15 cellular contexts compared by ENCODE assay signal in genomic region chr2:158716091-158716815, GRCh38.
DNase-seq lines count a peak whose midpoint lies in the region; ATAC-seq, FAIRE-seq and TF ChIP-seq lines count a peak whose summit lies in the region.
"Had no signal": no experiment of that assay in that cellular context is flagged by ENCODE, and none has a peak within 500 bp of the region (broad histone marks: within the 10 kb centered on the region; RNA-seq: fewer than 3 reads in every experiment).

No MANE protein-coding gene starts in this region.

- H3K4me1 ChIP-seq in K562 (replicated peaks in 1 of 2; ENCODE audit: control insufficient read depth in 2 of 2, insufficient read depth in 2 of 2, low read length in 2 of 2) (no peaks in the 10 kb centered on the region), right atrium auricular region (peaks cover 0 to 32% of the 10 kb centered on the region in 2 donors), parathyroid adenoma (no peaks in the 10 kb centered on the region)

- CTCF ChIA-PET in K562 (lab: Yijun Ruan, JAX; ENCODE audit: low intra/inter-chr PET ratio): no interaction called here

- WGBS in K562 (ENCODE audit: insufficient coverage, low coverage, missing lambda C conversion rate): 0% methylated on average over 5 of the region's 5 CpGs

- in situ Hi-C loops in K562 (cut with MboI): no loop called here

- intact Hi-C loops in K562 (cut with micrococcal nuclease): no loop called here

- H3K9me3 ChIP-seq in K562 (replicated peaks; ENCODE audit: control insufficient read depth, insufficient read depth, low read depth, low read length) (no peaks in the 10 kb centered on the region), right atrium auricular region (peaks cover 5 to 12% of the 10 kb centered on the region in 2 donors), parathyroid adenoma (ENCODE audit: control insufficient read depth, low read length) (no peaks in the 10 kb centered on the region)

- no peak for ATAC-seq in K562
- ATAC-seq in HG03196 (IDR thresholded peaks at IDR 0.05; ENCODE audit: unreplicated experiment): no peak
- no peak for ATAC-seq in HG03571 (IDR thresholded peaks at IDR 0.05; ENCODE audit: unreplicated experiment)

- H3K27me3 ChIP-seq in K562 (ENCODE audit: control insufficient read depth in 2 of 2, insufficient read depth in 2 of 2, low read length in 2 of 2) (peaks cover 14 to 45% of the 10 kb centered on the region in 2 experiments; a peak in 4 of 5 replicates), right atrium auricular region (no peaks in the 10 kb centered on the region), parathyroid adenoma (ENCODE audit: control insufficient read depth, insufficient read depth, low read length) (no peaks in the 10 kb centered on the region)

- no peaks in the 10 kb centered on the region for H3K9me1 ChIP-seq in K562 (ENCODE audit: control insufficient read depth, insufficient read depth, low read length)

- H3K9ac ChIP-seq in K562 (ENCODE audit: insufficient read depth in 1 of 2, low read depth in 2 of 2, low read length in 2 of 2) (no peak overlapping the region), parathyroid adenoma (no peak overlapping the region)

- no peak for TF ChIP-seq RAD21 in K562 (CRISPR knock-in tag; conservative IDR thresholded peaks at IDR 0.05 in 1 of 2, IDR thresholded peaks at IDR 0.05 in 1 of 2)

- peak; percentile 87 for DNase-seq in COLO829 (ENCODE audit: low spot score)
- no peak for DNase-seq in K562 (ENCODE audit: extremely low read depth in 1 of 4, low spot score in 3 of 4)
- peak; percentile 60 for DNase-seq in right atrium auricular region (ENCODE audit: low spot score)
- no peak for DNase-seq in GM03348 (ENCODE audit: low spot score)
- no peak for DNase-seq in stimulated activated CD4-positive, alpha-beta T cell treated with anti-CD3 and anti-CD28 coated beads, Interleukin-2, amount 100 ng/mL, for 48 hours
- DNase-seq: activated naive CD8-positive, alpha-beta T cell treated with anti-CD3 and anti-CD28 coated beads for 36 hours; glutamatergic neuron; NCI-H1092; NCI-H510A treated with DMSO at 0.1 percent for 48 hours; substantia nigra had no signal

- H3K4me3 ChIP-seq in K562 (no peak overlapping the region), right atrium auricular region (no peak overlapping the region), parathyroid adenoma (ENCODE audit: low read depth, low read length) (no peak overlapping the region)

- H4K20me1 ChIP-seq in K562 (replicated peaks; ENCODE audit: control insufficient read depth, insufficient read depth, low read length): no peaks in the 10 kb centered on the region

- POLR2A ChIA-PET in K562 (lab: Yijun Ruan, JAX): interaction anchor here (0.7 kb wide), 2 partner anchors 9 to 99 kb away, joined by 3 to 4 read pairs; no protein-coding TSS in a partner anchor

- no peak overlapping the region for H3K27ac ChIP-seq in K562 (ENCODE audit: extremely low read depth, low read depth, low read length)
- H3K27ac ChIP-seq in right atrium auricular region: peak overlapping the region; percentile 32 to 50
- H3K27ac ChIP-seq in parathyroid adenoma: peak overlapping the region; percentile 65

- no peaks in the 10 kb centered on the region for H3K79me2 ChIP-seq in K562 (ENCODE audit: control insufficient read depth, insufficient read depth, low read length)
- no peaks in the 10 kb centered on the region for H3K79me2 ChIP-seq in parathyroid adenoma

- TF ChIP-seq EP300 in K562 (IDR thresholded peaks at IDR 0.05; ENCODE audit: low read length): no peak

- TF ChIP-seq POLR2A in K562 (conservative IDR thresholded peaks at IDR 0.05): no peak

- FAIRE-seq in K562 (lab: Jason Lieb, UNC): no peak
- FAIRE-seq: A204.1, D721Med had no signal

- no peaks in the 10 kb centered on the region for H3K36me3 ChIP-seq in K562 (ENCODE audit: control insufficient read depth, insufficient read depth, low read length)
- no peaks in the 10 kb centered on the region for H3K36me3 ChIP-seq in right atrium auricular region
- H3K36me3 ChIP-seq in parathyroid adenoma (ENCODE audit: control insufficient read depth, insufficient read depth, low read length): no peaks in the 10 kb centered on the region

- no TSS peak for BruUV-seq in K562 (replicated peaks; lab: Mats Ljungman, UMichigan)

- H2AFZ ChIP-seq in K562 (ENCODE audit: low read depth, low read length): no peak overlapping the region
- H2AFZ ChIP-seq in parathyroid adenoma: no peak overlapping the region

- TF ChIP-seq CTCF in K562 (IDR thresholded peaks at IDR 0.05 in 2 of 3, conservative IDR thresholded peaks at IDR 0.05 in 1 of 3; ENCODE audit: insufficient read depth in 2 of 3, low read depth in 1 of 3, low read length in 3 of 3): no peak
- no peak for TF ChIP-seq CTCF in right atrium auricular region (IDR thresholded peaks at IDR 0.05)
- no peak for TF ChIP-seq CTCF in parathyroid adenoma (IDR thresholded peaks at IDR 0.05)

- H3K4me2 ChIP-seq in K562 (ENCODE audit: insufficient read depth, low read length) (no peak overlapping the region), parathyroid adenoma (ENCODE audit: low read length) (no peak overlapping the region)

TF ChIP-seq in K562, 482 proteins besides CTCF, POLR2A, EP300 and RAD21:
- TF ChIP-seq SPI1 (IDR thresholded peaks at IDR 0.05; ENCODE audit: borderline replicate concordance, low read depth, low read length) (peak; percentile 18; the same call in 1 of the 2 replicates), HNRNPL (IDR thresholded peaks at IDR 0.05; ENCODE audit: low read depth, low read length) (no peak), ZNF253 (CRISPR knock-in tag; conservative IDR thresholded peaks at IDR 0.05) (no peak), SRSF9 (IDR thresholded peaks at IDR 0.05; ENCODE audit: borderline replicate concordance, low read depth, low read length) (no peak)

Comparison
In these comparisons a context has a peak if more than half of its experiments do, and no peak if none do; other contexts are left out.
1. DNase-seq: peak in COLO829 (single experiment) and right atrium auricular region (single experiment); none in K562 (0 of 4), GM03348 (single experiment) and stimulated activated CD4-positive, alpha-beta T cell treated with anti-CD3 and anti-CD28 coated beads, Interleukin-2, amount 100 ng/mL, for 48 hours (0 of 2).